In the genomic region with DNA sequence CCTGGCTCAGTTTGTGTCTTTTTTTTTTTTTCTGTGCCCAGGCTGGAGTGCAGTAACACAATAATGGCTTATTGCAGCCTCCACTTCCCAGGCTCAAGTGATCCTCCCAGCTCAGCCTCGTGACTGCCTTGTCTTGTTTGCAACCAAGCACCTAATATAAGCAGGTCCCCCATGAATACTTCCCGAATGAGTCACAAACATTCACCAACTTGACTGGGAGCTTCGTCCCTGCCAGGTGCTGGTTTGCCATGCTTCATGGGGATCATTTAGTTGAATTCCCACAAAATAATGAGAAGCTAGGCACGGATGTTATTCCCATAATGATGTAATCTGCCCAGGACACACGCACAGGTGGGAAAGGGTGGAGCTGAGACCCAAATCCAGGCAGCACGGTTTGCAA, we compare ENCODE assay signal across 25 cellular contexts.
DNase-seq lines count a peak whose midpoint lies in the region; ATAC-seq and TF ChIP-seq lines count a peak whose summit lies in the region.
"Had no signal": no experiment of that assay in that cellular context is flagged by ENCODE, and none has a peak within 500 bp of the region (broad histone marks: within the 10 kb centered on the region; RNA-seq: fewer than 3 reads in every experiment).

No MANE protein-coding gene starts in this region.

- H3K9me3 Mint-ChIP-seq in activated naive CD4-positive, alpha-beta T cell treated with anti-CD3 and anti-CD28 coated beads, Interleukin-2, amount 50 U/mL, for 72 hours, result no peaks in the 10 kb centered on the region

- no peak overlapping the region for H3K27ac Mint-ChIP-seq in activated naive CD4-positive, alpha-beta T cell treated with anti-CD3 and anti-CD28 coated beads, Interleukin-2, amount 50 U/mL, for 72 hours
- H3K27ac Mint-ChIP-seq: B cell, CD14-positive monocyte, GM23338 had no signal

- H3K27me3 ChIP-seq in MG63 (peaks cover 10% of the 10 kb centered on the region), foreskin keratinocyte (no peaks in the 10 kb centered on the region)

- no peak for ATAC-seq in foreskin keratinocyte
- no peak for ATAC-seq in activated naive CD4-positive, alpha-beta T cell treated with anti-CD3 and anti-CD28 coated beads, Interleukin-2, amount 50 U/mL, for 72 hours
- ATAC-seq: GM23338 had no signal

- no peak overlapping the region for H3K4me3 ChIP-seq in MG63
- H3K4me3 ChIP-seq: GM23338, HAP-1, SK-N-MC had no signal

- DNase-seq in A172 (ENCODE audit: low spot score) (peak; percentile 43), ELR (ENCODE audit: low read depth) (peak; percentile 13), MG63 (peak; percentile 16), foreskin keratinocyte (peak; percentile 5 to 16), NK-92 (lab: John Stamatoyannopoulos, UW; ENCODE audit: unreplicated experiment) (no peak), NCI-H187 treated with DMSO at 0.1 percent for 48 hours (lab: John Stamatoyannopoulos, UW) (no peak)
- DNase-seq in activated CD4-positive, alpha-beta T cell treated with anti-CD3 and anti-CD28 coated beads for 4 hours, result no peak
- DNase-seq in activated naive CD4-positive, alpha-beta T cell treated with anti-CD3 and anti-CD28 coated beads, Interleukin-2, amount 50 U/mL, for 72 hours (ENCODE audit: low spot score in 2 of 2), result no peak
- DNase-seq: 8988T, DMS53, Kasumi-1, NCI-H1105, NCI-H2081, NCI-H2171, NCI-H345, NCI-H524 treated with DMSO at 0.1 percent for 48 hours, OCI-M1, SHP77, SW 1271, T-helper 2 cell had no signal

- no peak for TF ChIP-seq CTCF in foreskin keratinocyte (conservative IDR thresholded peaks at IDR 0.05)

- no peaks in the 10 kb centered on the region for H3K4me1 ChIP-seq in foreskin keratinocyte
- H3K4me1 ChIP-seq: HAP-1 had no signal

- H3K36me3 ChIP-seq in MG63, result no peaks in the 10 kb centered on the region
- H3K36me3 ChIP-seq: HAP-1 had no signal

- peaks cover 16% of the 10 kb centered on the region for H3K9me3 ChIP-seq in MG63
- H3K9me3 ChIP-seq: HAP-1 had no signal

- H3K36me3 Mint-ChIP-seq in activated naive CD4-positive, alpha-beta T cell treated with anti-CD3 and anti-CD28 coated beads, Interleukin-2, amount 50 U/mL, for 72 hours, result no peaks in the 10 kb centered on the region
- H3K36me3 Mint-ChIP-seq: CD14-positive monocyte had no signal

- H3K27ac ChIP-seq in foreskin keratinocyte, result no peak overlapping the region
- H3K27ac ChIP-seq: SK-N-MC had no signal

Comparison
In these comparisons a context has a peak if more than half of its experiments do, and no peak if none do; other contexts are left out.
1. DNase-seq: peak in A172 (single experiment), ELR (single experiment), MG63 (single experiment) and foreskin keratinocyte (2 of 2); none in NK-92 (single experiment), activated CD4-positive, alpha-beta T cell treated with anti-CD3 and anti-CD28 coated beads for 4 hours (0 of 2), NCI-H187 treated with DMSO at 0.1 percent for 48 hours (single experiment) and activated naive CD4-positive, alpha-beta T cell treated with anti-CD3 and anti-CD28 coated beads, Interleukin-2, amount 50 U/mL, for 72 hours (0 of 2).